Comparison of ENCODE assay signal across 20 cellular contexts in the genomic region with DNA sequence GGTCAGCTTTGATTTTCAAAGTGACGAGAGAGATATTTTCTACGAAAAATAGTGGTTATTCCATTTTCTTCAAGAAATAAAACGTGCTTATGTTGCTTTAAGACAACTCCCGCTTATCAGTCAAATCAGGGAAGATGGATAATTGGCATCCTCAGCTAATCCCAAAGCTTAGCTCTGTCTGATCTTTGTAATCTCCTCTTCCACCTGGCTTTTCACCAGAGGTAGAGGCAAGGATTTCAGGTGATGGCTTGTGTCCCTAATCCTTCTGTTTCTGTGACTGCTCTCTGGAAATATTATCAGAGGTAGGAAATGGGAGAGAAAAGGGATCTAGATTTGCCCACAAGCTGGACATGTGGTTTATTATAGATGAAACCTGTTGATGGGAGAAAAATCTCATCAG.
"Had no signal": no experiment of that assay in that cellular context is flagged by ENCODE, and none has a peak within 500 bp of the region (broad histone marks: within the 10 kb centered on the region; RNA-seq: fewer than 3 reads in every experiment).

No MANE protein-coding gene starts in this region.

- DNase-seq: KBM-7, MV-4-11, NCI-H1048, NCI-H1105, NCI-H1417, NCI-H1436 treated with DMSO at 0.1 percent for 48 hours, NCI-H1694 treated with DMSO at 0.1 percent for 48 hours, NCI-H1930, NCI-H2081, NCI-H2107, NCI-H2171, NCI-H226, NCI-H446, NCI-H510A, NCI-H526, Right ventricle myocardium superior, RPMI8226, SIG-M5 had no signal

- H3K27ac ChIP-seq: SJSA1, SK-N-MC had no signal

- H3K27me3 ChIP-seq: SJSA1 had no signal

- H3K4me1 ChIP-seq: SJSA1 had no signal

- H3K4me3 ChIP-seq: SJSA1, SK-N-MC had no signal

- H3K9me3 ChIP-seq: SJSA1 had no signal
